15 cellular contexts compared by ENCODE assay signal in the genomic region with DNA sequence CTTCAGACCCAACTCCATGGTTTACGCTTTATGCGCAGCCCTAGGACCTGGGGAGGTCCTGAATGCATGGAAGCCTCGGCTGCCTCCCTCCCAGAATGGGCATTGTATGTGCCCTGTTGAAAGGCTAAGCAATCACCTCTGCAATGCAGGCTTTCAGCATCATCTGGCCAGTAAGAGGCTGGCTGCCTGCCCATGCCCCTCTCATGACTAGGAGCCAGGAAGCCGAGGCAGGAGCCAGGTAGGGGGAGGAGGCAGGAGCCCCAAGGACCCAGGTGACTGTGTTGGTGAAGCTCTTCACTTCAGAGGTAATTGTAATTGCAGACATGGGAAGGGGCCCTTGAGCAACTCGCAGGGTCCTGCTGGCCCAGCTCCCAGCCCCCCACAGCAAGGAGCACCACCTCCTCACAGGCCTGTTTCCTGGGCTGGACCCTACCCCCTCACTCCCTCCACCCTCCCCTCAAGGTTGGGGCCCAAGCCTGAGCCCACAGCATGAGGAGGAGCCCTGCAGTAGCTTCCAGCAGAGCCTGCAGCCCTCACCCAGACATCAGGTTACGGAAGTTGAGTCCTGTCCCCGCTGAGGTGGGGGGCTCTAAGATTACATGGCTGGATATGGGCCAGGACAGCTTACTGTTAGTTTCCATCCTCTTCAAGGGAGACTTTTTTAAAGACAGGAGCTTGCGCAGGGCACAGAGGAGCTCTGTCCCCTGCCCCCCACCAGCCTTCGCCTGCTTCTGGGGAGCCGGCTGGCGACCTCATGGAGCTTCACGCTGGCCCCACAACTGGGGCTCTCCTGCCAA. TPM values are rescaled to one million over a fixed set of nuclear protein-coding genes. Genes with fewer than 3 reads are reported as not detected.
DNase-seq lines count a peak whose midpoint lies in the region; ATAC-seq and TF ChIP-seq lines count a peak whose summit lies in the region.
"Had no signal": no experiment of that assay in that cellular context is flagged by ENCODE, and none has a peak within 500 bp of the region (broad histone marks: within the 10 kb centered on the region; RNA-seq: fewer than 3 reads in every experiment).

No MANE protein-coding gene starts in this region.

- H3K27ac Mint-ChIP-seq in activated T-cell treated with anti-CD3 and anti-CD28 coated beads, Interleukin-2, amount 50 U/mL, for 24 hours = no peak overlapping the region
- H3K27ac Mint-ChIP-seq: immature natural killer cell, progenitor cell of endocrine pancreas, T-cell had no signal

- TF ChIP-seq CTCF in upper lobe of right lung (IDR thresholded peaks at IDR 0.05) = no peak
- no peak for TF ChIP-seq CTCF in prostate gland (IDR thresholded peaks at IDR 0.05)

- no peaks in the 10 kb centered on the region for H3K36me3 Mint-ChIP-seq in activated T-cell treated with anti-CD3 and anti-CD28 coated beads, Interleukin-2, amount 50 U/mL, for 24 hours (ENCODE audit: low read depth)
- H3K36me3 Mint-ChIP-seq: immature natural killer cell, T-cell had no signal

- peak; percentile 17 for DNase-seq in activated T-cell treated with anti-CD3 and anti-CD28 coated beads, Interleukin-2, amount 50 U/mL, for 24 hours
- no peak for DNase-seq in activated T-cell treated with anti-CD3 and anti-CD28 coated beads, Interleukin-2, amount 50 U/mL, for 48 hours
- DNase-seq in NCI-H345 treated with DMSO at 0.1 percent for 48 hours (lab: John Stamatoyannopoulos, UW; ENCODE audit: unreplicated experiment) (peak; percentile 76), epithelial cell of prostate (ENCODE audit: low read depth, low spot score) (no peak), upper lobe of right lung (peak; percentile 92), prostate gland (ENCODE audit: low spot score) (no peak)
- DNase-seq: activated CD4-positive, alpha-beta T cell treated with anti-CD3 and anti-CD28 coated beads for 4 hours; H7; immature natural killer cell; T-cell had no signal

- H3K4me1 ChIP-seq in upper lobe of right lung (peaks cover 27% of the 10 kb centered on the region), prostate gland (replicated peaks) (no peaks in the 10 kb centered on the region)

- H3K4me3 ChIP-seq in upper lobe of right lung = no peak overlapping the region
- H3K4me3 ChIP-seq in prostate gland = no peak overlapping the region

- H3K9me3 Mint-ChIP-seq in activated T-cell treated with anti-CD3 and anti-CD28 coated beads, Interleukin-2, amount 50 U/mL, for 24 hours = no peaks in the 10 kb centered on the region
- H3K9me3 Mint-ChIP-seq: immature natural killer cell, T-cell had no signal

- WGBS in prostate gland = 76% methylated on average over 8 of the region's 12 CpGs

- intact Hi-C loops in upper lobe of right lung (cut with DNase I) (no loop called here), prostate gland (cut with DNase I) (no loop called here)

- H3K36me3 ChIP-seq in upper lobe of right lung (no peaks in the 10 kb centered on the region), prostate gland (no peaks in the 10 kb centered on the region)

- H3K27ac ChIP-seq in epithelial cell of prostate (peak overlapping the region; percentile 75), upper lobe of right lung (no peak overlapping the region), prostate gland (no peak overlapping the region)

- H3K27me3 Mint-ChIP-seq in activated T-cell treated with anti-CD3 and anti-CD28 coated beads, Interleukin-2, amount 50 U/mL, for 24 hours = peaks cover 35% of the 10 kb centered on the region

- ATAC-seq in upper lobe of right lung (peak; percentile 54), HG03280 (IDR thresholded peaks at IDR 0.05; ENCODE audit: unreplicated experiment) (no peak), GM21723 (IDR thresholded peaks at IDR 0.05; ENCODE audit: unreplicated experiment) (no peak)
- ATAC-seq: T-cell had no signal

- no peak for TF ChIP-seq POLR2A in prostate gland (IDR thresholded peaks at IDR 0.05)

- H3K4me3 Mint-ChIP-seq in activated T-cell treated with anti-CD3 and anti-CD28 coated beads, Interleukin-2, amount 50 U/mL, for 24 hours = no peak overlapping the region
- H3K4me3 Mint-ChIP-seq: immature natural killer cell, T-cell had no signal

- H3K4me1 Mint-ChIP-seq in activated T-cell treated with anti-CD3 and anti-CD28 coated beads, Interleukin-2, amount 50 U/mL, for 24 hours (ENCODE audit: low read depth) = peaks cover 34% of the 10 kb centered on the region

- H3K9me3 ChIP-seq in upper lobe of right lung (no peaks in the 10 kb centered on the region), prostate gland (no peaks in the 10 kb centered on the region)

- H3K27me3 ChIP-seq in upper lobe of right lung (no peaks in the 10 kb centered on the region), prostate gland (replicated peaks; ENCODE audit: insufficient read depth) (no peaks in the 10 kb centered on the region)

RNA-seq across cellular contexts. Expression of gene CRACDL, which starts 21.9 kb away (rescaled TPM):
- total RNA-seq in upper lobe of right lung (33.3 TPM), prostate gland (10 to 100 TPM in 1 of 2 donors, 1 to 10 TPM in 1; 4.1 to 20.8 TPM)
- total RNA-seq: fibroblast of villous mesenchyme, M059J had no signal

Comparison
In these comparisons a context has a peak if more than half of its experiments do, and no peak if none do; other contexts are left out.
1. DNase-seq: peak in activated T-cell treated with anti-CD3 and anti-CD28 coated beads, Interleukin-2, amount 50 U/mL, for 24 hours (single experiment), NCI-H345 treated with DMSO at 0.1 percent for 48 hours (single experiment) and upper lobe of right lung (single experiment); none in activated T-cell treated with anti-CD3 and anti-CD28 coated beads, Interleukin-2, amount 50 U/mL, for 48 hours (0 of 2), epithelial cell of prostate (single experiment) and prostate gland (single experiment).